Comparison of ENCODE assay signal across 9 cellular contexts in genomic region chr6:80638222-80639055, GRCh38.
DNase-seq lines count a peak whose midpoint lies in the region; ATAC-seq and TF ChIP-seq lines count a peak whose summit lies in the region.
"Had no signal": no experiment of that assay in that cellular context is flagged by ENCODE, and none has a peak within 500 bp of the region (broad histone marks: within the 10 kb centered on the region; RNA-seq: fewer than 3 reads in every experiment).

No MANE protein-coding gene starts in this region.

- no peaks in the 10 kb centered on the region for H3K27me3 ChIP-seq in sigmoid colon
- H3K27me3 ChIP-seq: uterus had no signal

- ATAC-seq in GM18867 (IDR thresholded peaks at IDR 0.05; ENCODE audit: unreplicated experiment): peak; percentile 96
- peak; percentile 99 for ATAC-seq in HG03378 (IDR thresholded peaks at IDR 0.05; ENCODE audit: unreplicated experiment)

- H3K4me3 ChIP-seq in AG04449 (ENCODE audit: low read depth, low read length) (no peak overlapping the region), choroid plexus epithelial cell (ENCODE audit: low read depth, low read length) (no peak overlapping the region), sigmoid colon (no peak overlapping the region)
- H3K4me3 ChIP-seq: uterus had no signal

- 43 to 53% methylated on average over 9 of the region's 9 CpGs for WGBS in sigmoid colon, 2 donors

- CTCF ChIA-PET in AG04449 (lab: Yijun Ruan, JAX): interaction anchor here (1.6 kb wide), 1 partner anchor 425 kb away, joined by 6 read pairs; no protein-coding TSS in a partner anchor

- H3K9me3 ChIP-seq in sigmoid colon: no peaks in the 10 kb centered on the region
- H3K9me3 ChIP-seq: uterus had no signal

- no peak overlapping the region for H3K27ac ChIP-seq in sigmoid colon

- intact Hi-C loops in sigmoid colon (cut with DNase I): no loop called here

- H3K4me1 ChIP-seq in sigmoid colon: no peaks in the 10 kb centered on the region
- H3K4me1 ChIP-seq: uterus had no signal

- POLR2A ChIA-PET in AG04449 (lab: Yijun Ruan, JAX): interaction anchor here (0.6 kb wide), 1 partner anchor 532 kb away, joined by 3 read pairs; no protein-coding TSS in a partner anchor

- no peak for TF ChIP-seq POLR2A in sigmoid colon (IDR thresholded peaks at IDR 0.05)

- DNase-seq in AG04449 (ENCODE audit: low read depth, low spot score) (peak; percentile 95), NCI-H69 (lab: John Stamatoyannopoulos, UW) (peak; percentile 96), choroid plexus epithelial cell (ENCODE audit: low read depth) (peak; percentile 97), myocyte (ENCODE audit: low read depth) (peak; percentile 72), cerebellar nuclear complex (lab: John Stamatoyannopoulos, UW) (no peak), sigmoid colon (no peak)

- no peak for TF ChIP-seq CTCF in AG04449 (IDR thresholded peaks at IDR 0.05; ENCODE audit: insufficient read depth, low read length, missing control alignments)
- no peak for TF ChIP-seq CTCF in choroid plexus epithelial cell (conservative IDR thresholded peaks at IDR 0.05; ENCODE audit: low read depth, low read length)
- TF ChIP-seq CTCF in sigmoid colon (IDR thresholded peaks at IDR 0.05): no peak

- no peaks in the 10 kb centered on the region for H3K36me3 ChIP-seq in sigmoid colon
- H3K36me3 ChIP-seq: uterus had no signal

- no peak for TF ChIP-seq EP300 in sigmoid colon (IDR thresholded peaks at IDR 0.05)

Comparison
In these comparisons a context has a peak if more than half of its experiments do, and no peak if none do; other contexts are left out.
1. DNase-seq: peak in AG04449 (single experiment), NCI-H69 (single experiment), choroid plexus epithelial cell (single experiment) and myocyte (single experiment); none in cerebellar nuclear complex (0 of 2) and sigmoid colon (single experiment).